In the genomic region with DNA sequence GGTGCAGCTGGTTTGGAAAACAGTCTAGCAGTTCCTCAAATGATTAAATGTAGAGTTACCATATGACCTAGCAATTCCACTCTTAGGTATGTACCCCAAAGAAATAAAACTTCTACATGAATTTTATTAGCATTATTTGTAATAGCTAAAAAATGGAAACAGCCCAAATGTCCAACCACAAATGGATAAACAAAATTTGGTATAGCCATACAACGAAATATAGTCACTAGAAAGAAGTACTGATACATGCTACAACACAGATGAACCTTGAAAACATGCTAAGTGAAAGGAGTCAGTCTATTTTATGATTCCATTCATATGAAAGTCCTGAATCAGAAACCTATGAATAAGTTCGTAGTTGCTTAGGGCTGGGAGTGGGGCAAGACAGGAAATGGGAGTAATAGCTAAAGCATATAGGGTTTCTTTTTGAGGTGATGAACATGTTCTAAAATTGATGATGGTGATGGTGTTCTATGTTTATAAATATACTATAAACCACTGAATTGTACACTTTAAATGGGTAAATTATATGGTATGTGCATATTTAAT, we compare ENCODE assay signal across 19 cellular contexts. TPM values are rescaled to one million over a fixed set of nuclear protein-coding genes. Genes with fewer than 3 reads are reported as not detected.
DNase-seq lines count a peak whose midpoint lies in the region; ATAC-seq, FAIRE-seq and TF ChIP-seq lines count a peak whose summit lies in the region.
"Had no signal": no experiment of that assay in that cellular context is flagged by ENCODE, and none has a peak within 500 bp of the region (broad histone marks: within the 10 kb centered on the region; RNA-seq: fewer than 3 reads in every experiment).

No MANE protein-coding gene starts in this region.

- no peaks in the 10 kb centered on the region for H3K4me1 Mint-ChIP-seq in activated naive CD4-positive, alpha-beta T cell treated with anti-CD3 and anti-CD28 coated beads for 36 hours (ENCODE audit: low read depth)
- H3K4me1 Mint-ChIP-seq: CD4-positive, alpha-beta memory T cell had no signal

- peak overlapping the region; percentile 56; the same call in 1 of the 2 replicates for H2AFZ ChIP-seq in K562 (ENCODE audit: low read depth, low read length)
- no peak overlapping the region for H2AFZ ChIP-seq in osteoblast (ENCODE audit: low read length)

- no peak for DNase-seq in GM12891 (ENCODE audit: insufficient read length, low spot score)
- DNase-seq in HT1080 (ENCODE audit: low read depth) = peak; percentile 27
- no peak for DNase-seq in K562 (ENCODE audit: extremely low read depth in 1 of 4, low spot score in 3 of 4)
- DNase-seq in osteoblast (ENCODE audit: insufficient read length, low spot score, missing footprints) = peak; percentile 57
- no peak for DNase-seq in DMS53 treated with DMSO at 0.1 percent for 48 hours (lab: John Stamatoyannopoulos, UW; ENCODE audit: unreplicated experiment)
- no peak for DNase-seq in A673 (ENCODE audit: low spot score)
- DNase-seq in activated naive CD4-positive, alpha-beta T cell treated with anti-CD3 and anti-CD28 coated beads for 36 hours = no peak
- DNase-seq: CD4-positive, alpha-beta memory T cell; DND-41; GDM1; HFFc6; Karpas-422; KBM-7 had no signal

- intact Hi-C loops in K562 (cut with micrococcal nuclease) = no loop called here
- intact Hi-C loops in A673 (cut with micrococcal nuclease; ENCODE audit: unreplicated experiment) = loop anchor here (10.0 kb wide), 1 partner anchor 335 kb away; no protein-coding TSS in a partner anchor
- intact Hi-C loops in activated naive CD4-positive, alpha-beta T cell treated with anti-CD3 and anti-CD28 coated beads for 36 hours (cut with micrococcal nuclease) = loop anchor here (10.0 kb wide), 1 partner anchor 1365 kb away; the partner anchor contains the start of gene PPP2CA

- BruUV-seq in K562 (replicated peaks; lab: Mats Ljungman, UMichigan) (no TSS peak), A673 (replicated peaks; lab: Mats Ljungman, UMichigan) (no TSS peak)

- H4K20me1 ChIP-seq in K562 (replicated peaks; ENCODE audit: control insufficient read depth, insufficient read depth, low read length) (no peaks in the 10 kb centered on the region), osteoblast (ENCODE audit: insufficient read depth, low read length) (no peaks in the 10 kb centered on the region)
- H4K20me1 ChIP-seq: BLaER1 had no signal

- no peaks in the 10 kb centered on the region for H3K36me3 Mint-ChIP-seq in activated naive CD4-positive, alpha-beta T cell treated with anti-CD3 and anti-CD28 coated beads for 36 hours (ENCODE audit: low read depth)
- H3K36me3 Mint-ChIP-seq: CD14-positive monocyte; CD4-positive, alpha-beta memory T cell had no signal

- no peaks in the 10 kb centered on the region for H3K9me3 Mint-ChIP-seq in activated naive CD4-positive, alpha-beta T cell treated with anti-CD3 and anti-CD28 coated beads for 36 hours
- H3K9me3 Mint-ChIP-seq: CD4-positive, alpha-beta memory T cell; HFFc6 had no signal

- no peak for TF ChIP-seq CTCF in K562 (IDR thresholded peaks at IDR 0.05 in 2 of 3, conservative IDR thresholded peaks at IDR 0.05 in 1 of 3; ENCODE audit: insufficient read depth in 2 of 3, low read depth in 1 of 3, low read length in 3 of 3)
- no peak for TF ChIP-seq CTCF in osteoblast (IDR thresholded peaks at IDR 0.05; ENCODE audit: extremely low read depth, low read depth, low read length)
- TF ChIP-seq CTCF in A673 (conservative IDR thresholded peaks at IDR 0.05; ENCODE audit: low read depth, low read length) = no peak

- H3K9me1 ChIP-seq in K562 (ENCODE audit: control insufficient read depth, insufficient read depth, low read length) = no peaks in the 10 kb centered on the region

- H3K27ac ChIP-seq in K562 (ENCODE audit: extremely low read depth, low read depth, low read length) (no peak overlapping the region), osteoblast (ENCODE audit: low read depth, low read length) (no peak overlapping the region), A673 (ENCODE audit: low read depth, low read length, poor library complexity, severe bottlenecking) (no peak overlapping the region)
- H3K27ac ChIP-seq: BLaER1 had no signal

- no peaks in the 10 kb centered on the region for H3K79me2 ChIP-seq in K562 (ENCODE audit: control insufficient read depth, insufficient read depth, low read length)
- H3K79me2 ChIP-seq in osteoblast (ENCODE audit: insufficient read depth, low read length) = no peaks in the 10 kb centered on the region

- TF ChIP-seq RAD21 in K562 (CRISPR knock-in tag; conservative IDR thresholded peaks at IDR 0.05 in 1 of 2, IDR thresholded peaks at IDR 0.05 in 1 of 2) = no peak

- H3K4me3 ChIP-seq in K562 (no peak overlapping the region), osteoblast (ENCODE audit: insufficient read depth, low read length) (no peak overlapping the region), A673 (ENCODE audit: low read depth, low read length, poor library complexity, severe bottlenecking) (no peak overlapping the region)
- H3K4me3 ChIP-seq: BLaER1, HAP-1 had no signal

- no peak overlapping the region for H3K4me2 ChIP-seq in K562 (ENCODE audit: insufficient read depth, low read length)
- no peak overlapping the region for H3K4me2 ChIP-seq in osteoblast (ENCODE audit: insufficient read depth, low read length)
- H3K4me2 ChIP-seq: BLaER1 had no signal

- no peak for TF ChIP-seq POLR2A in GM12891 (IDR thresholded peaks at IDR 0.05; ENCODE audit: low read depth, low read length)
- no peak for TF ChIP-seq POLR2A in K562 (conservative IDR thresholded peaks at IDR 0.05)

- no peak for ATAC-seq in K562

- H3K4me3 Mint-ChIP-seq in activated naive CD4-positive, alpha-beta T cell treated with anti-CD3 and anti-CD28 coated beads for 36 hours = no peak overlapping the region
- H3K4me3 Mint-ChIP-seq: CD14-positive monocyte; CD4-positive, alpha-beta memory T cell; HFFc6 had no signal

- H3K4me1 ChIP-seq in K562 (replicated peaks in 1 of 2; ENCODE audit: control insufficient read depth in 2 of 2, insufficient read depth in 2 of 2, low read length in 2 of 2) (peaks cover 2 to 3% of the 10 kb centered on the region in 2 experiments; a peak in 2 of 5 replicates), osteoblast (ENCODE audit: insufficient read depth, low read length) (no peaks in the 10 kb centered on the region), A673 (ENCODE audit: insufficient read depth, low read length, poor library complexity, severe bottlenecking) (no peaks in the 10 kb centered on the region)
- H3K4me1 ChIP-seq: HAP-1 had no signal

- H3K27me3 ChIP-seq in K562 (ENCODE audit: control insufficient read depth in 2 of 2, insufficient read depth in 2 of 2, low read length in 2 of 2) (no peaks in the 10 kb centered on the region), osteoblast (ENCODE audit: insufficient read depth, low read length) (no peaks in the 10 kb centered on the region), A673 (replicated peaks; ENCODE audit: insufficient read depth, low read depth, low read length, poor library complexity) (no peaks in the 10 kb centered on the region)
- H3K27me3 ChIP-seq: BLaER1 had no signal

- H3K36me3 ChIP-seq in K562 (ENCODE audit: control insufficient read depth, insufficient read depth, low read length) (no peaks in the 10 kb centered on the region), osteoblast (ENCODE audit: insufficient read depth, low read length) (no peaks in the 10 kb centered on the region), A673 (ENCODE audit: insufficient read depth, low read length, poor library complexity, severe bottlenecking) (no peaks in the 10 kb centered on the region)
- H3K36me3 ChIP-seq: BLaER1, HAP-1 had no signal

- in situ Hi-C loops in K562 (cut with MboI) = no loop called here

- POLR2A ChIA-PET in K562 (lab: Yijun Ruan, JAX) = interaction anchor here (2.5 to 3.1 kb wide), 2 partner anchors 10 kb away, joined by 7 to 22 read pairs; no protein-coding TSS in a partner anchor
- POLR2A ChIA-PET in A673 (lab: Charles Lee; ENCODE audit: low non-redundant PET) = no interaction called here

- WGBS in K562 (ENCODE audit: insufficient coverage, low coverage, missing lambda C conversion rate) = 32% methylated on average over 2 of the region's 2 CpGs

- H3K27ac Mint-ChIP-seq in activated naive CD4-positive, alpha-beta T cell treated with anti-CD3 and anti-CD28 coated beads for 36 hours = no peak overlapping the region
- H3K27ac Mint-ChIP-seq: CD14-positive monocyte, HFFc6 had no signal

- H3K27me3 Mint-ChIP-seq in activated naive CD4-positive, alpha-beta T cell treated with anti-CD3 and anti-CD28 coated beads for 36 hours (ENCODE audit: low read depth) = peaks cover 3% of the 10 kb centered on the region

- H3K9ac ChIP-seq in K562 (ENCODE audit: insufficient read depth in 1 of 2, low read depth in 2 of 2, low read length in 2 of 2) = no peak overlapping the region
- H3K9ac ChIP-seq: BLaER1 had no signal

- CTCF ChIA-PET in K562 (lab: Yijun Ruan, JAX; ENCODE audit: low intra/inter-chr PET ratio) (interaction anchor here (0.6 kb wide), 1 partner anchor 97 kb away, joined by 3 read pairs; no protein-coding TSS in a partner anchor), A673 (lab: Charles Lee) (no interaction called here)
- CTCF ChIA-PET in activated naive CD4-positive, alpha-beta T cell treated with anti-CD3 and anti-CD28 coated beads for 36 hours (lab: Charles Lee) = interaction anchor here (1.2 kb wide), 1 partner anchor 23 kb away, joined by 5 read pairs; no protein-coding TSS in a partner anchor

- no peak for TF ChIP-seq EP300 in K562 (IDR thresholded peaks at IDR 0.05; ENCODE audit: low read length)

- FAIRE-seq in GM12891 (lab: Jason Lieb, UNC) (peak; percentile 31), K562 (lab: Jason Lieb, UNC) (no peak)
- FAIRE-seq: GM19239, H1 had no signal

- H3K9me3 ChIP-seq in K562 (replicated peaks; ENCODE audit: control insufficient read depth, insufficient read depth, low read depth, low read length) = no peaks in the 10 kb centered on the region
- no peaks in the 10 kb centered on the region for H3K9me3 ChIP-seq in osteoblast (ENCODE audit: low read depth, low read length)
- no peaks in the 10 kb centered on the region for H3K9me3 ChIP-seq in A673 (ENCODE audit: low read depth, low read length, poor library complexity, severe bottlenecking)
- H3K9me3 ChIP-seq: BLaER1, HAP-1 had no signal

RNA-seq across cellular contexts. Expression of gene GDF9, which starts 6.3 kb away (rescaled TPM):
- 0.39 TPM for polyA plus RNA-seq in GM12891 (2012; ENCODE audit: low read depth, missing spikeins)
- total RNA-seq in HT1080 (2014; rRNA removed; shearing (Covaris generic)) = 0.21 TPM in 1 of 2 replicates, not detected in the other
- polyA plus RNA-seq in HT1080 (2015; cell fraction: cytosol; rRNA removed) = 0.29 and 0.34 TPM in 2 replicates
- polyA plus RNA-seq in HT1080 (2015; cell fraction: nucleus; rRNA removed) = 0.67 and 0.91 TPM in 2 replicates
- total RNA-seq in K562 (2011; cell fraction: chromatin; rRNA removed; ENCODE audit: low replicate concordance) = 0.25 and 1.1 TPM in 2 replicates
- 0.17 and 0.39 TPM in 2 replicates for total RNA-seq in K562 (2011; cell fraction: nucleolus; rRNA removed)
- total RNA-seq in K562 (2011; cell fraction: nucleoplasm; rRNA removed) = 0.44 and 0.69 TPM in 2 replicates
- 0.12 TPM in 1 of 2 replicates, not detected in the other for total RNA-seq in K562 (2014; rRNA removed)
- total RNA-seq in K562 (2014; rRNA removed; fragmentation: Illumina TruSeq; extraction: Trizol) = 0.13 and 0.18 TPM in 2 replicates
- total RNA-seq in K562 (2015; rRNA removed; fragmentation: Illumina TruSeq; extraction: Trizol) = 0.15 and 0.18 TPM in 2 replicates
- 0.20 and 0.22 TPM in 2 replicates for total RNA-seq in K562 (2021)
- 0.70 and 1.1 TPM in 2 replicates for polyA plus RNA-seq in K562 (2011; rRNA removed)
- polyA plus RNA-seq in K562 (2011; cell fraction: cytosol; rRNA removed) = 0.30 and 0.52 TPM in 2 replicates
- 0.68 and 1.2 TPM in 2 replicates for polyA plus RNA-seq in K562 (2011; cell fraction: nucleus; rRNA removed)
- polyA plus RNA-seq in K562 (2012) = 0.22 and 0.35 TPM in 2 replicates
- 0.28 and 0.37 TPM in 2 replicates for polyA plus RNA-seq in K562 (2014; fragmentation: Illumina TruSeq; extraction: Trizol)
- under 1 TPM; 0.10 to 0.15 TPM for polyA plus RNA-seq in K562 (2014; fragmentation: Nextera tagmentation; extraction: Ambion mirVana)
- polyA plus RNA-seq in K562 (2014; rRNA removed) = 0.27 and 0.66 TPM in 2 replicates
- 0.39 and 0.45 TPM in 2 replicates for polyA minus RNA-seq in K562 (2011; rRNA and poly(A)+ RNA removed)
- not detected in 2 replicates for polyA minus RNA-seq in K562 (2011; cell fraction: cytosol; rRNA and poly(A)+ RNA removed)
- polyA minus RNA-seq in K562 (2011; cell fraction: nucleus; rRNA and poly(A)+ RNA removed) = 0.78 TPM in 1 of 2 replicates, not detected in the other
- 0.29 and 0.36 TPM in 2 replicates for total RNA-seq in osteoblast
- total RNA-seq in A673 (2021) = 0.32 and 1.1 TPM in 2 replicates
- total RNA-seq in activated naive CD4-positive, alpha-beta T cell treated with anti-CD3 and anti-CD28 coated beads for 36 hours = 1 to 10 TPM in 1 of 2 experiments, under 1 TPM in 1; 0.64 to 1.2 TPM
- total RNA-seq: H1 had no signal
- polyA plus RNA-seq: CD14-positive monocyte had no signal

RNA-seq across cellular contexts. Expression of gene UQCRQ, which starts 6.5 kb away (rescaled TPM):
- 499 TPM for polyA plus RNA-seq in GM12891 (2012; ENCODE audit: low read depth, missing spikeins)
- 201 and 373 TPM in 2 replicates for total RNA-seq in HT1080 (2014; rRNA removed; shearing (Covaris generic))
- polyA plus RNA-seq in HT1080 (2015; cell fraction: cytosol; rRNA removed) = 176 and 307 TPM in 2 replicates
- polyA plus RNA-seq in HT1080 (2015; cell fraction: nucleus; rRNA removed) = 75.7 and 109 TPM in 2 replicates
- total RNA-seq in K562 (2011; cell fraction: chromatin; rRNA removed; ENCODE audit: low replicate concordance) = 72.2 and 104 TPM in 2 replicates
- total RNA-seq in K562 (2011; cell fraction: nucleolus; rRNA removed) = 114 and 128 TPM in 2 replicates
- 118 and 129 TPM in 2 replicates for total RNA-seq in K562 (2011; cell fraction: nucleoplasm; rRNA removed)
- total RNA-seq in K562 (2014; rRNA removed) (307 and 353 TPM in 2 replicates), K562 (2014; rRNA removed; fragmentation: Illumina TruSeq; extraction: Trizol) (641 and 716 TPM in 2 replicates), K562 (2015; rRNA removed; fragmentation: Illumina TruSeq; extraction: Trizol) (334 and 373 TPM in 2 replicates), K562 (2021) (888 and 1,004 TPM in 2 replicates), osteoblast (76.0 and 94.6 TPM in 2 replicates), A673 (2021) (542 and 564 TPM in 2 replicates)
- polyA plus RNA-seq in K562 (2011; rRNA removed) (813 and 883 TPM in 2 replicates), K562 (2014; fragmentation: Illumina TruSeq; extraction: Trizol) (235 and 336 TPM in 2 replicates), K562 (2014; fragmentation: Nextera tagmentation; extraction: Ambion mirVana) (1,000 to 10,000 TPM; 2,318 to 2,421 TPM), K562 (2014; rRNA removed) (883 and 917 TPM in 2 replicates)
- polyA plus RNA-seq in K562 (2011; cell fraction: cytosol; rRNA removed) = 439 and 559 TPM in 2 replicates
- polyA plus RNA-seq in K562 (2011; cell fraction: nucleus; rRNA removed) = 273 and 303 TPM in 2 replicates
- polyA plus RNA-seq in K562 (2012) = 351 and 842 TPM in 2 replicates
- 61.8 and 67.0 TPM in 2 replicates for polyA minus RNA-seq in K562 (2011; rRNA and poly(A)+ RNA removed)
- 54.0 and 70.0 TPM in 2 replicates for polyA minus RNA-seq in K562 (2011; cell fraction: cytosol; rRNA and poly(A)+ RNA removed)
- polyA minus RNA-seq in K562 (2011; cell fraction: nucleus; rRNA and poly(A)+ RNA removed) = 59.4 and 82.3 TPM in 2 replicates
- 100 to 1,000 TPM; 677 to 784 TPM for total RNA-seq in activated naive CD4-positive, alpha-beta T cell treated with anti-CD3 and anti-CD28 coated beads for 36 hours

RNA-seq across cellular contexts. Expression of gene LEAP2, which starts 13.5 kb away (rescaled TPM):
- polyA plus RNA-seq in GM12891 (2012; ENCODE audit: low read depth, missing spikeins) = 0.53 TPM
- 0.21 and 0.77 TPM in 2 replicates for total RNA-seq in HT1080 (2014; rRNA removed; shearing (Covaris generic))
- 0.09 and 0.21 TPM in 2 replicates for polyA plus RNA-seq in HT1080 (2015; cell fraction: cytosol; rRNA removed)
- 3.6 and 4.2 TPM in 2 replicates for polyA plus RNA-seq in HT1080 (2015; cell fraction: nucleus; rRNA removed)
- total RNA-seq in K562 (2011; cell fraction: chromatin; rRNA removed; ENCODE audit: low replicate concordance) = 15.5 and 22.5 TPM in 2 replicates
- total RNA-seq in K562 (2011; cell fraction: nucleolus; rRNA removed) = 9.0 and 10.5 TPM in 2 replicates
- 14.2 and 21.1 TPM in 2 replicates for total RNA-seq in K562 (2011; cell fraction: nucleoplasm; rRNA removed)
- total RNA-seq in K562 (2014; rRNA removed) = 1.1 and 2.2 TPM in 2 replicates
- 2.8 TPM in 2 replicates for total RNA-seq in K562 (2014; rRNA removed; fragmentation: Illumina TruSeq; extraction: Trizol)
- 2.9 and 3.1 TPM in 2 replicates for total RNA-seq in K562 (2015; rRNA removed; fragmentation: Illumina TruSeq; extraction: Trizol)
- total RNA-seq in K562 (2021) = 1.8 and 2.0 TPM in 2 replicates
- polyA plus RNA-seq in K562 (2011; rRNA removed) = 4.9 and 5.6 TPM in 2 replicates
- 0.82 and 2.1 TPM in 2 replicates for polyA plus RNA-seq in K562 (2011; cell fraction: cytosol; rRNA removed)
- 20.8 and 21.9 TPM in 2 replicates for polyA plus RNA-seq in K562 (2011; cell fraction: nucleus; rRNA removed)
- 1.3 and 1.4 TPM in 2 replicates for polyA plus RNA-seq in K562 (2012)
- polyA plus RNA-seq in K562 (2014; fragmentation: Illumina TruSeq; extraction: Trizol) = 2.0 and 2.5 TPM in 2 replicates
- 1 to 10 TPM; 2.0 to 2.9 TPM for polyA plus RNA-seq in K562 (2014; fragmentation: Nextera tagmentation; extraction: Ambion mirVana)
- 2.3 and 2.4 TPM in 2 replicates for polyA plus RNA-seq in K562 (2014; rRNA removed)
- 3.3 and 5.2 TPM in 2 replicates for polyA minus RNA-seq in K562 (2011; rRNA and poly(A)+ RNA removed)
- polyA minus RNA-seq in K562 (2011; cell fraction: cytosol; rRNA and poly(A)+ RNA removed) = 0.57 and 1.4 TPM in 2 replicates
- polyA minus RNA-seq in K562 (2011; cell fraction: nucleus; rRNA and poly(A)+ RNA removed) = 3.6 and 5.9 TPM in 2 replicates
- total RNA-seq in osteoblast = under 0.01 and 0.29 TPM in 2 replicates
- total RNA-seq in A673 (2021) = 2.9 and 4.0 TPM in 2 replicates
- 1 to 10 TPM; 1.8 to 2.0 TPM for total RNA-seq in activated naive CD4-positive, alpha-beta T cell treated with anti-CD3 and anti-CD28 coated beads for 36 hours

RNA-seq across cellular contexts. Expression of gene SHROOM1, which starts 29.5 kb away (rescaled TPM):
- polyA plus RNA-seq in GM12891 (2012; ENCODE audit: low read depth, missing spikeins) = 4.3 TPM
- total RNA-seq in HT1080 (2014; rRNA removed; shearing (Covaris generic)) = 9.3 and 10.3 TPM in 2 replicates
- polyA plus RNA-seq in HT1080 (2015; cell fraction: cytosol; rRNA removed) = 8.5 and 13.4 TPM in 2 replicates
- 25.8 and 30.6 TPM in 2 replicates for polyA plus RNA-seq in HT1080 (2015; cell fraction: nucleus; rRNA removed)
- total RNA-seq in K562 (2011; cell fraction: chromatin; rRNA removed; ENCODE audit: low replicate concordance) = 39.2 and 105 TPM in 2 replicates
- total RNA-seq in K562 (2011; cell fraction: nucleolus; rRNA removed) = 53.7 and 55.5 TPM in 2 replicates
- 27.4 and 41.9 TPM in 2 replicates for total RNA-seq in K562 (2011; cell fraction: nucleoplasm; rRNA removed)
- total RNA-seq in K562 (2014; rRNA removed) (13.0 and 18.6 TPM in 2 replicates), K562 (2014; rRNA removed; fragmentation: Illumina TruSeq; extraction: Trizol) (5.3 and 6.1 TPM in 2 replicates), K562 (2015; rRNA removed; fragmentation: Illumina TruSeq; extraction: Trizol) (10.9 and 13.3 TPM in 2 replicates), K562 (2021) (25.6 and 26.5 TPM in 2 replicates), osteoblast (4.7 and 6.2 TPM in 2 replicates), A673 (2021) (0.28 and 0.54 TPM in 2 replicates)
- polyA plus RNA-seq in K562 (2011; rRNA removed) (11.9 and 12.8 TPM in 2 replicates), K562 (2014; fragmentation: Illumina TruSeq; extraction: Trizol) (14.6 and 14.8 TPM in 2 replicates), K562 (2014; fragmentation: Nextera tagmentation; extraction: Ambion mirVana) (under 1 TPM; 0.44 to 0.50 TPM), K562 (2014; rRNA removed) (22.3 and 26.0 TPM in 2 replicates)
- polyA plus RNA-seq in K562 (2011; cell fraction: cytosol; rRNA removed) = 18.1 and 28.6 TPM in 2 replicates
- 28.4 and 60.2 TPM in 2 replicates for polyA plus RNA-seq in K562 (2011; cell fraction: nucleus; rRNA removed)
- polyA plus RNA-seq in K562 (2012) = 19.1 and 22.2 TPM in 2 replicates
- 3.8 and 7.6 TPM in 2 replicates for polyA minus RNA-seq in K562 (2011; rRNA and poly(A)+ RNA removed)
- polyA minus RNA-seq in K562 (2011; cell fraction: cytosol; rRNA and poly(A)+ RNA removed) = 6.1 and 7.0 TPM in 2 replicates
- polyA minus RNA-seq in K562 (2011; cell fraction: nucleus; rRNA and poly(A)+ RNA removed) = 11.3 and 12.4 TPM in 2 replicates
- under 1 TPM; 0.21 to 0.64 TPM for total RNA-seq in activated naive CD4-positive, alpha-beta T cell treated with anti-CD3 and anti-CD28 coated beads for 36 hours
- polyA plus RNA-seq: CD4-positive, alpha-beta memory T cell had no signal

RNA-seq across cellular contexts. Expression of gene SOWAHA, which starts 46.9 kb away (rescaled TPM):
- polyA plus RNA-seq in GM12891 (2012; ENCODE audit: low read depth, missing spikeins) = 0.23 TPM
- not detected in 2 replicates for total RNA-seq in HT1080 (2014; rRNA removed; shearing (Covaris generic))
- 0.02 TPM in 2 replicates for polyA plus RNA-seq in HT1080 (2015; cell fraction: cytosol; rRNA removed)
- not detected in 2 replicates for polyA plus RNA-seq in HT1080 (2015; cell fraction: nucleus; rRNA removed)
- not detected in 2 replicates for total RNA-seq in K562 (2011; cell fraction: chromatin; rRNA removed; ENCODE audit: low replicate concordance)
- total RNA-seq in K562 (2011; cell fraction: nucleolus; rRNA removed) = not detected in 2 replicates
- total RNA-seq in K562 (2011; cell fraction: nucleoplasm; rRNA removed) = not detected in 2 replicates
- total RNA-seq in K562 (2014; rRNA removed) (not detected in 2 replicates), K562 (2014; rRNA removed; fragmentation: Illumina TruSeq; extraction: Trizol) (not detected in 2 replicates), K562 (2015; rRNA removed; fragmentation: Illumina TruSeq; extraction: Trizol) (not detected in 2 replicates), K562 (2021) (not detected in 2 replicates), osteoblast (under 0.01 and 0.29 TPM in 2 replicates), A673 (2021) (not detected in 2 replicates)
- polyA plus RNA-seq in K562 (2011; rRNA removed) (not detected in 2 replicates), K562 (2014; fragmentation: Illumina TruSeq; extraction: Trizol) (not detected in 2 replicates), K562 (2014; fragmentation: Nextera tagmentation; extraction: Ambion mirVana) (not detected), K562 (2014; rRNA removed) (not detected in 2 replicates)
- not detected in 2 replicates for polyA plus RNA-seq in K562 (2011; cell fraction: cytosol; rRNA removed)
- polyA plus RNA-seq in K562 (2011; cell fraction: nucleus; rRNA removed) = not detected in 2 replicates
- polyA plus RNA-seq in K562 (2012) = 0.03 and 0.06 TPM in 2 replicates
- not detected in 2 replicates for polyA minus RNA-seq in K562 (2011; rRNA and poly(A)+ RNA removed)
- polyA minus RNA-seq in K562 (2011; cell fraction: cytosol; rRNA and poly(A)+ RNA removed) = not detected in 2 replicates
- not detected in 2 replicates for polyA minus RNA-seq in K562 (2011; cell fraction: nucleus; rRNA and poly(A)+ RNA removed)
- not detected for total RNA-seq in activated naive CD4-positive, alpha-beta T cell treated with anti-CD3 and anti-CD28 coated beads for 36 hours
- total RNA-seq: A172; CD4-positive, alpha-beta memory T cell; HFFc6 had no signal
- polyA plus RNA-seq: CD14-positive monocyte had no signal

Comparison
In these comparisons a context has a peak if more than half of its experiments do, and no peak if none do; other contexts are left out.
1. DNase-seq: peak in HT1080 (single experiment) and osteoblast (single experiment); none in GM12891 (single experiment), K562 (0 of 4), DMS53 treated with DMSO at 0.1 percent for 48 hours (single experiment), A673 (single experiment) and activated naive CD4-positive, alpha-beta T cell treated with anti-CD3 and anti-CD28 coated beads for 36 hours (single experiment).